ENCODE assay signal across 8 cellular contexts in genomic region chr3:180913582-180914404, GRCh38. TPM values are rescaled to one million over a fixed set of nuclear protein-coding genes. Genes with fewer than 3 reads are reported as not detected.
DNase-seq lines count a peak whose midpoint lies in the region; TF ChIP-seq lines count a peak whose summit lies in the region.

No MANE protein-coding gene starts in this region.

- H3K27ac ChIP-seq in OCI-LY1 (ENCODE audit: low read depth, low read length, poor library complexity, severe bottlenecking) (no peak overlapping the region), neuronal stem cell (replicated peaks; ENCODE audit: low read length) (no peak overlapping the region)

- H3K9me3 ChIP-seq in OCI-LY1 (ENCODE audit: low read length) (no peaks in the 10 kb centered on the region), neuronal stem cell (replicated peaks in 1 of 2; ENCODE audit: control insufficient read depth in 2 of 2, insufficient read depth in 1 of 2, low read depth in 1 of 2, low read length in 2 of 2) (no peaks in the 10 kb centered on the region)

- peak overlapping the region; percentile 73 for H3K4me2 ChIP-seq in OCI-LY1 (ENCODE audit: low read length)
- peak overlapping the region; percentile 56 for H3K4me2 ChIP-seq in neuronal stem cell (ENCODE audit: insufficient read depth, low read length, poor library complexity, severe bottlenecking)

- no peak overlapping the region for H2BK12ac ChIP-seq in neuronal stem cell (ENCODE audit: low read length)

- H3K36me3 ChIP-seq in OCI-LY1 (ENCODE audit: insufficient read depth, low read length) (peaks cover 57% of the 10 kb centered on the region), neuronal stem cell (replicated peaks in 1 of 2; ENCODE audit: control insufficient read depth in 2 of 2, insufficient read depth in 2 of 2, low read length in 2 of 2) (peaks cover 0 to 44% of the 10 kb centered on the region in 2 donors)

- H3K9me2 ChIP-seq in OCI-LY1 (ENCODE audit: low read depth, low read length) = no peaks in the 10 kb centered on the region

- TF ChIP-seq CTCF in OCI-LY1 (IDR thresholded peaks at IDR 0.05; ENCODE audit: low read length) = no peak
- no peak for TF ChIP-seq CTCF in epithelial cell of esophagus (IDR thresholded peaks at IDR 0.05; ENCODE audit: insufficient read depth, low read depth, low read length, missing control alignments)

- no peaks in the 10 kb centered on the region for H3F3A ChIP-seq in OCI-LY1 (ENCODE audit: insufficient read depth, low read length)

- H3K79me1 ChIP-seq in neuronal stem cell (ENCODE audit: low read depth, low read length) = no peaks in the 10 kb centered on the region

- H2AFZ ChIP-seq in OCI-LY1 (ENCODE audit: low read length) (no peak overlapping the region), neuronal stem cell (ENCODE audit: low read length) (no peak overlapping the region)

- no peak for DNase-seq in epithelial cell of esophagus (ENCODE audit: low read depth)
- DNase-seq in neuronal stem cell (ENCODE audit: low spot score) = no peak
- DNase-seq in NCI-H446 (lab: John Stamatoyannopoulos, UW) = no peak
- no peak for DNase-seq in activated CD4-positive, CD25-positive, alpha-beta regulatory T cell (lab: John Stamatoyannopoulos, UW)
- no peak for DNase-seq in SW480 (ENCODE audit: low spot score)
- DNase-seq in NOMO-1 treated with dmso at 0.1 percent for 144 hours (lab: John Stamatoyannopoulos, UW; ENCODE audit: unreplicated experiment) = no peak

- H2BK15ac ChIP-seq in neuronal stem cell (ENCODE audit: low read length) = no peak overlapping the region

- H3K18ac ChIP-seq in neuronal stem cell (ENCODE audit: low read length) = no peak overlapping the region

- H2AK5ac ChIP-seq in neuronal stem cell (ENCODE audit: low read depth, low read length) = no peak overlapping the region

- WGBS in neuronal stem cell (ENCODE audit: extremely low coverage in 2 of 2, insufficient read length in 2 of 2, insufficient replicate concordance in 1 of 2), 2 donors = no CpG with 5 or more reads among the region's 19 CpGs

- no peak overlapping the region for H3K14ac ChIP-seq in neuronal stem cell (ENCODE audit: low read length)

- peaks cover 70% of the 10 kb centered on the region for H3K79me2 ChIP-seq in OCI-LY1 (ENCODE audit: insufficient read depth, low read length)

- H3K4ac ChIP-seq in neuronal stem cell (ENCODE audit: low read length) = no peak overlapping the region

- peaks cover 17% of the 10 kb centered on the region for H4K20me1 ChIP-seq in OCI-LY1 (ENCODE audit: insufficient read depth, low read length)

- no peak overlapping the region for H2BK120ac ChIP-seq in neuronal stem cell (ENCODE audit: low read depth, low read length)

- peak overlapping the region; percentile 88 for H3K4me3 ChIP-seq in GM08714 (ENCODE audit: low read length)
- H3K4me3 ChIP-seq in OCI-LY1 (ENCODE audit: low read depth, low read length, poor library complexity, severe bottlenecking) = peak overlapping the region; percentile 87
- H3K4me3 ChIP-seq in epithelial cell of esophagus (ENCODE audit: low read length) = peak overlapping the region; percentile 97
- H3K4me3 ChIP-seq in neuronal stem cell (ENCODE audit: low read length in 2 of 2) = peak overlapping the region; percentile 90 to 99

- H3K4me1 ChIP-seq in OCI-LY1 (ENCODE audit: insufficient read depth, low read length, severe bottlenecking) = peaks cover 40% of the 10 kb centered on the region
- H3K4me1 ChIP-seq in neuronal stem cell (ENCODE audit: control insufficient read depth in 2 of 2, insufficient read depth in 1 of 2, low read depth in 1 of 2, low read length in 2 of 2) = peaks cover 3 to 7% of the 10 kb centered on the region in 2 donors

- no peak overlapping the region for H4K91ac ChIP-seq in neuronal stem cell (ENCODE audit: low read depth, low read length, poor library complexity)

- no peak overlapping the region for H4K8ac ChIP-seq in neuronal stem cell (ENCODE audit: low read depth, low read length)

- peak overlapping the region; percentile 91 for H3K9ac ChIP-seq in OCI-LY1 (ENCODE audit: low read length)
- no peak overlapping the region for H3K9ac ChIP-seq in neuronal stem cell (ENCODE audit: low read depth, low read length, poor library complexity)

- H3K27me3 ChIP-seq in OCI-LY1 (ENCODE audit: insufficient read depth, low read length) (no peaks in the 10 kb centered on the region), neuronal stem cell (ENCODE audit: control insufficient read depth in 3 of 3, insufficient read depth in 3 of 3, low read depth in 1 of 3, low read length in 3 of 3) (peaks cover 0 to 2% (median 0%) of the 10 kb centered on the region in 3 experiments)

- no peak overlapping the region for H3K23ac ChIP-seq in neuronal stem cell (ENCODE audit: low read depth, low read length, poor library complexity)

- H2BK5ac ChIP-seq in neuronal stem cell (ENCODE audit: low read length) = no peak overlapping the region

RNA-seq across cellular contexts. Expression of gene FXR1, which starts 1.3 kb away (rescaled TPM):
- polyA plus RNA-seq in neuronal stem cell (2013, experiment 1 of 2) = 276 TPM
- 284 TPM for polyA plus RNA-seq in neuronal stem cell (2013, experiment 2 of 2)
